ENCODE assay signal across 19 cellular contexts in the genomic region with DNA sequence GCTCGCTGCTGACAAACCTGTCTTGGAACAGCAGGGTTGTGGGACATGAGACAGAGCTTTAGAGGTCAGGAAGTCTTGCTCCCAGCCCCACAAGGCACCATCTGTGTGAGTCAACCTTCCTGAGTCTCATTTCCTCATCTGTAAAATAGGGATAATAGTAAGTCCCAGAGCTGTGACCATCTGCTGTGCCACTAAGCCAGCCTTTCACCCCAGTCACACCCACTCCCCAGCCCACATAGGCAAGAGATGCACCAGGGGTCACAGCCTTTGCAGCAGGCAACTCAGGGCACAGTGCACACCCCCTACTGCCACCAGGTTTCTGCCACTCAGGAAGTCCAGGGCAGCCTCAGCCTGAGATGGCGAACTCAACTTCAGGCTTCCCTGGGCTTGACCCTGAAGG. TPM values are rescaled to one million over a fixed set of nuclear protein-coding genes. Genes with fewer than 3 reads are reported as not detected.
A peak's percentile ranks its signal among the peaks of the same experiment; 100 is the strongest.
DNase-seq lines count a peak whose midpoint lies in the region; ATAC-seq, FAIRE-seq and TF ChIP-seq lines count a peak whose summit lies in the region.
"Had no signal": no experiment of that assay in that cellular context is flagged by ENCODE, and none has a peak within 500 bp of the region (broad histone marks: within the 10 kb centered on the region; RNA-seq: fewer than 3 reads in every experiment).

No MANE protein-coding gene starts in this region.

- H3K36me3 ChIP-seq in right lobe of liver (peaks cover 0 to 9% (median 0%) of the 10 kb centered on the region in 4 donors), HepG2 (replicated peaks in 1 of 2; ENCODE audit: control insufficient read depth in 1 of 2, insufficient read depth in 2 of 2, low read length in 2 of 2) (peaks cover 7 to 8% of the 10 kb centered on the region in 2 experiments; a peak in 3 of 5 replicates), OCI-LY3 (replicated peaks; ENCODE audit: low read depth, low read length) (no peaks in the 10 kb centered on the region), upper lobe of right lung (peaks cover 3% of the 10 kb centered on the region)

- POLR2A ChIA-PET in HepG2 (lab: Yijun Ruan, JAX): no interaction called here

- H3K4me1 ChIP-seq in right lobe of liver (no peaks in the 10 kb centered on the region), HepG2 (ENCODE audit: insufficient read depth, low read length) (peaks cover 19% of the 10 kb centered on the region), OCI-LY3 (ENCODE audit: low read length) (peaks cover 55% of the 10 kb centered on the region), upper lobe of right lung (no peaks in the 10 kb centered on the region)
- H3K4me1 ChIP-seq: ascending aorta, sigmoid colon had no signal

- WGBS in right lobe of liver (ENCODE audit: insufficient coverage, low coverage, low lambda C conversion rate, missing lambda C conversion rate): no CpG with 5 or more reads among the region's 2 CpGs
- WGBS in HepG2 (ENCODE audit: low lambda C conversion rate): 100% methylated on average over 1 of the region's 2 CpGs

- TF ChIP-seq RAD21 in HepG2 (CRISPR knock-in tag; IDR thresholded peaks at IDR 0.05): no peak

- ATAC-seq in right lobe of liver (peak; percentile 36 to 61 (median 55)), HepG2 (no peak), esophagus mucosa (peak; percentile 49), upper lobe of right lung (peak; percentile 76), GM21529 (IDR thresholded peaks at IDR 0.05; ENCODE audit: unreplicated experiment) (no peak)

- H3K4me2 ChIP-seq in HepG2 (ENCODE audit: low read depth, low read length) (no peak overlapping the region), OCI-LY3 (ENCODE audit: low read length) (peak overlapping the region; percentile 22; the same call in 1 of the 2 replicates)

- no peak for TF ChIP-seq CTCF in right lobe of liver (IDR thresholded peaks at IDR 0.05)
- no peak for TF ChIP-seq CTCF in HepG2 (CRISPR knock-in tag; IDR thresholded peaks at IDR 0.05)
- TF ChIP-seq CTCF in OCI-LY3 (IDR thresholded peaks at IDR 0.05; ENCODE audit: low read depth, low read length): no peak
- no peak for TF ChIP-seq CTCF in upper lobe of right lung (IDR thresholded peaks at IDR 0.05)

- intact Hi-C loops in right lobe of liver (cut with DNase I): no loop called here
- intact Hi-C loops in HepG2 (cut with micrococcal nuclease; ENCODE audit: unreplicated experiment): no loop called here
- intact Hi-C loops in upper lobe of right lung (cut with DNase I): no loop called here

- DNase-seq in right lobe of liver (no peak), HepG2 (ENCODE audit: low spot score) (no peak), upper lobe of right lung (peak; percentile 77), islet precursor cell (no peak), NCI-H2227 (lab: John Stamatoyannopoulos, UW; ENCODE audit: unreplicated experiment) (no peak)
- DNase-seq: activated CD4-positive, alpha-beta T cell treated with anti-CD3 and anti-CD28 coated beads for 4 hours; activated naive CD4-positive, alpha-beta T cell; foreskin fibroblast; left cardiac atrium; NCI-H1105 treated with DMSO at 0.1 percent for 48 hours; NCI-H2171; sigmoid colon; T-helper 9 cell had no signal

- H3K9me3 ChIP-seq in right lobe of liver: no peaks in the 10 kb centered on the region
- H3K9me3 ChIP-seq in HepG2 (ENCODE audit: low read length): no peaks in the 10 kb centered on the region
- no peaks in the 10 kb centered on the region for H3K9me3 ChIP-seq in OCI-LY3 (ENCODE audit: insufficient read depth, low read length)
- no peaks in the 10 kb centered on the region for H3K9me3 ChIP-seq in upper lobe of right lung
- H3K9me3 ChIP-seq: ascending aorta, sigmoid colon had no signal

- H4K20me1 ChIP-seq in HepG2 (ENCODE audit: insufficient read depth, low read length): no peaks in the 10 kb centered on the region
- H4K20me1 ChIP-seq in OCI-LY3 (ENCODE audit: insufficient read depth, low read length): no peaks in the 10 kb centered on the region

- no peak for FAIRE-seq in HepG2 (lab: Jason Lieb, UNC)

- no peak overlapping the region for H3K9ac ChIP-seq in HepG2 (ENCODE audit: insufficient read depth, low read depth, low read length)
- no peak overlapping the region for H3K9ac ChIP-seq in OCI-LY3 (ENCODE audit: low read length)

- H2AFZ ChIP-seq in HepG2 (ENCODE audit: low read length) (no peak overlapping the region), OCI-LY3 (ENCODE audit: low read depth, low read length) (no peak overlapping the region)

- TF ChIP-seq EP300 in HepG2 (IDR thresholded peaks at IDR 0.05; ENCODE audit: low read depth in 2 of 2, low read length in 2 of 2) (no peak), HepG2 (CRISPR knock-in tag; IDR thresholded peaks at IDR 0.05; ENCODE audit: borderline replicate concordance) (no peak)

- TF ChIP-seq POLR2A in right lobe of liver (IDR thresholded peaks at IDR 0.05): no peak
- TF ChIP-seq POLR2A in HepG2 (IDR thresholded peaks at IDR 0.05; ENCODE audit: insufficient read depth in 1 of 2, low read depth in 2 of 2, low read length in 2 of 2): no peak

- in situ Hi-C loops in HepG2 (cut with HindIII; ENCODE audit: extremely low pct_ligation_motif_present, low pct_unique_long_range_greater_than_20kb): no loop called here

- CTCF ChIA-PET in HepG2 (lab: Yijun Ruan, JAX; ENCODE audit: low intra/inter-chr PET ratio, low total read pairs): no interaction called here

- no TSS peak for BruUV-seq in HepG2 (replicated peaks; lab: Mats Ljungman, UMichigan)

- no peak overlapping the region for H3K27ac ChIP-seq in right lobe of liver
- no peak overlapping the region for H3K27ac ChIP-seq in HepG2 (ENCODE audit: extremely low read length, insufficient read depth, low read length)
- peak overlapping the region; percentile 19; the same call in 1 of the 2 replicates for H3K27ac ChIP-seq in OCI-LY3 (ENCODE audit: low read length)
- H3K27ac ChIP-seq in upper lobe of right lung: no peak overlapping the region
- H3K27ac ChIP-seq: ascending aorta, sigmoid colon had no signal

- H3K27me3 ChIP-seq in right lobe of liver: no peaks in the 10 kb centered on the region
- no peaks in the 10 kb centered on the region for H3K27me3 ChIP-seq in HepG2 (ENCODE audit: control insufficient read depth in 1 of 2, insufficient read depth in 2 of 2, low read length in 2 of 2)
- H3K27me3 ChIP-seq in OCI-LY3 (ENCODE audit: low read depth, low read length): no peaks in the 10 kb centered on the region
- H3K27me3 ChIP-seq in upper lobe of right lung: no peaks in the 10 kb centered on the region
- H3K27me3 ChIP-seq: ascending aorta, sigmoid colon had no signal

- H3K4me3 ChIP-seq in right lobe of liver (no peak overlapping the region), HepG2 (replicated peaks in 1 of 3; ENCODE audit: insufficient read depth in 1 of 3, low read depth in 2 of 3, low read length in 3 of 3) (no peak overlapping the region), OCI-LY3 (ENCODE audit: low read length) (no peak overlapping the region), upper lobe of right lung (no peak overlapping the region)
- H3K4me3 ChIP-seq: ascending aorta, sigmoid colon had no signal

- H3K79me2 ChIP-seq in HepG2 (ENCODE audit: insufficient read depth, low read length): no peaks in the 10 kb centered on the region
- no peaks in the 10 kb centered on the region for H3K79me2 ChIP-seq in OCI-LY3 (ENCODE audit: low read length)

RNA-seq across cellular contexts. Expression of a gene that starts 29.4 kb away (rescaled TPM):
- total RNA-seq in right lobe of liver (10 to 100 TPM in 1 of 6 experiments, 1 to 10 TPM in 5; 3.3 to 19.7 (median 6.3) TPM), HepG2 (2016; rRNA removed; fragmentation: Illumina TruSeq; extraction: Trizol) (not detected in 2 replicates), esophagus mucosa (1.3 TPM), upper lobe of right lung (10.9 TPM)
- 0.35 and 0.71 TPM in 2 replicates for total RNA-seq in HepG2 (2016; cell fraction: cytosol; rRNA removed; fragmentation: Illumina TruSeq; extraction: Trizol; ENCODE audit: low read depth)
- total RNA-seq in HepG2 (2016; cell fraction: insoluble cytoplasmic fraction; rRNA removed; fragmentation: Illumina TruSeq; extraction: Trizol): not detected in 2 replicates
- total RNA-seq in HepG2 (2016; cell fraction: membrane; rRNA removed; fragmentation: Illumina TruSeq; extraction: Trizol): 0.28 TPM in 1 of 2 replicates, not detected in the other
- total RNA-seq in HepG2 (2016; cell fraction: nucleus; rRNA removed; fragmentation: Illumina TruSeq; extraction: Trizol): not detected in 2 replicates
- 0.13 and 0.48 TPM in 2 replicates for polyA plus RNA-seq in HepG2 (2011; rRNA removed)
- 0.13 and 0.15 TPM in 2 replicates for polyA plus RNA-seq in HepG2 (2011; cell fraction: cytosol; rRNA removed)
- 0.45 and 0.98 TPM in 2 replicates for polyA plus RNA-seq in HepG2 (2011; cell fraction: nucleus; rRNA removed)
- 0.08 and 0.12 TPM in 2 replicates for polyA plus RNA-seq in HepG2 (2012)
- polyA plus RNA-seq in HepG2 (2016; cell fraction: cytosol; fragmentation: Illumina TruSeq; extraction: Trizol; ENCODE audit: low read depth): 0.34 and 0.35 TPM in 2 replicates
- polyA plus RNA-seq in HepG2 (2016; cell fraction: insoluble cytoplasmic fraction; fragmentation: Illumina TruSeq; extraction: Trizol; ENCODE audit: low read depth): not detected in 2 replicates
- polyA plus RNA-seq in HepG2 (2016; cell fraction: membrane; fragmentation: Illumina TruSeq; extraction: Trizol; ENCODE audit: low read depth): not detected in 2 replicates
- polyA plus RNA-seq in HepG2 (2016; cell fraction: nucleus; fragmentation: Illumina TruSeq; extraction: Trizol; ENCODE audit: insufficient read depth, low read depth): not detected in 2 replicates
- polyA minus RNA-seq in HepG2 (2011; rRNA and poly(A)+ RNA removed; ENCODE audit: low replicate concordance): 0.12 and 0.14 TPM in 2 replicates
- not detected in 2 replicates for polyA minus RNA-seq in HepG2 (2011; cell fraction: cytosol; rRNA and poly(A)+ RNA removed)
- polyA minus RNA-seq in HepG2 (2011; cell fraction: nucleus; rRNA and poly(A)+ RNA removed): 0.52 and 0.62 TPM in 2 replicates
- total RNA-seq: chondrocyte had no signal
- polyA plus RNA-seq: IgD-negative memory B cell had no signal

RNA-seq across cellular contexts. Expression of a gene that starts 48.2 kb away (rescaled TPM):
- 10 to 100 TPM in 2 of 6 experiments, 1 to 10 TPM in 4; 5.7 to 17.4 (median 7.7) TPM for total RNA-seq in right lobe of liver
- total RNA-seq in HepG2 (2016; rRNA removed; fragmentation: Illumina TruSeq; extraction: Trizol): 5.3 and 8.6 TPM in 2 replicates
- total RNA-seq in HepG2 (2016; cell fraction: cytosol; rRNA removed; fragmentation: Illumina TruSeq; extraction: Trizol; ENCODE audit: low read depth): 3.3 and 4.1 TPM in 2 replicates
- total RNA-seq in HepG2 (2016; cell fraction: insoluble cytoplasmic fraction; rRNA removed; fragmentation: Illumina TruSeq; extraction: Trizol): 5.0 and 9.4 TPM in 2 replicates
- 6.3 and 7.6 TPM in 2 replicates for total RNA-seq in HepG2 (2016; cell fraction: membrane; rRNA removed; fragmentation: Illumina TruSeq; extraction: Trizol)
- 9.6 and 10.1 TPM in 2 replicates for total RNA-seq in HepG2 (2016; cell fraction: nucleus; rRNA removed; fragmentation: Illumina TruSeq; extraction: Trizol)
- 11.8 and 14.4 TPM in 2 replicates for polyA plus RNA-seq in HepG2 (2011; rRNA removed)
- polyA plus RNA-seq in HepG2 (2011; cell fraction: cytosol; rRNA removed): 11.4 and 13.2 TPM in 2 replicates
- 10.9 and 11.3 TPM in 2 replicates for polyA plus RNA-seq in HepG2 (2011; cell fraction: nucleus; rRNA removed)
- 13.5 and 17.5 TPM in 2 replicates for polyA plus RNA-seq in HepG2 (2012)
- 5.1 and 5.8 TPM in 2 replicates for polyA plus RNA-seq in HepG2 (2016; cell fraction: cytosol; fragmentation: Illumina TruSeq; extraction: Trizol; ENCODE audit: low read depth)
- polyA plus RNA-seq in HepG2 (2016; cell fraction: insoluble cytoplasmic fraction; fragmentation: Illumina TruSeq; extraction: Trizol; ENCODE audit: low read depth): 6.5 and 10.2 TPM in 2 replicates
- polyA plus RNA-seq in HepG2 (2016; cell fraction: membrane; fragmentation: Illumina TruSeq; extraction: Trizol; ENCODE audit: low read depth): 8.9 and 9.6 TPM in 2 replicates
- polyA plus RNA-seq in HepG2 (2016; cell fraction: nucleus; fragmentation: Illumina TruSeq; extraction: Trizol; ENCODE audit: insufficient read depth, low read depth): 19.0 and 21.6 TPM in 2 replicates
- 18.5 and 33.8 TPM in 2 replicates for polyA minus RNA-seq in HepG2 (2011; rRNA and poly(A)+ RNA removed; ENCODE audit: low replicate concordance)
- 8.6 and 10.2 TPM in 2 replicates for polyA minus RNA-seq in HepG2 (2011; cell fraction: cytosol; rRNA and poly(A)+ RNA removed)
- 11.1 and 12.4 TPM in 2 replicates for polyA minus RNA-seq in HepG2 (2011; cell fraction: nucleus; rRNA and poly(A)+ RNA removed)
- total RNA-seq in esophagus mucosa: 0.92 TPM
- 14.8 TPM for total RNA-seq in upper lobe of right lung

Comparison
In these comparisons a context has a peak if more than half of its experiments do, and no peak if none do; other contexts are left out.
1. ATAC-seq: peak in right lobe of liver (4 of 4), esophagus mucosa (single experiment) and upper lobe of right lung (single experiment); none in HepG2 (single experiment) and GM21529 (single experiment).